12 cellular contexts compared by ENCODE assay signal in genomic region chr4:62474802-62475201, GRCh38.
"Had no signal": no experiment of that assay in that cellular context is flagged by ENCODE, and none has a peak within 500 bp of the region (broad histone marks: within the 10 kb centered on the region; RNA-seq: fewer than 3 reads in every experiment).

No MANE protein-coding gene starts in this region.

- DNase-seq: dermis blood vessel endothelial cell; esophagus squamous epithelium; foreskin fibroblast; glutamatergic neuron; islet precursor cell; mucosa of descending colon; naive thymus-derived CD8-positive, alpha-beta T cell; sigmoid colon; stimulated activated CD4-positive, alpha-beta T cell treated with anti-CD3 and anti-CD28 coated beads, Interleukin-12 subunit alpha, Interleukin-12 subunit beta, amount 100 ng/mL, for 4 hours; stimulated activated CD4-positive, alpha-beta T cell treated with anti-CD3 and anti-CD28 coated beads, Interleukin-2, amount 100 ng/mL, for 48 hours; stimulated activated naive CD4-positive, alpha-beta T cell treated with Interleukin-2 at 50 U/mL for 16 hours; trophoblast cell had no signal
